In the genomic region with DNA sequence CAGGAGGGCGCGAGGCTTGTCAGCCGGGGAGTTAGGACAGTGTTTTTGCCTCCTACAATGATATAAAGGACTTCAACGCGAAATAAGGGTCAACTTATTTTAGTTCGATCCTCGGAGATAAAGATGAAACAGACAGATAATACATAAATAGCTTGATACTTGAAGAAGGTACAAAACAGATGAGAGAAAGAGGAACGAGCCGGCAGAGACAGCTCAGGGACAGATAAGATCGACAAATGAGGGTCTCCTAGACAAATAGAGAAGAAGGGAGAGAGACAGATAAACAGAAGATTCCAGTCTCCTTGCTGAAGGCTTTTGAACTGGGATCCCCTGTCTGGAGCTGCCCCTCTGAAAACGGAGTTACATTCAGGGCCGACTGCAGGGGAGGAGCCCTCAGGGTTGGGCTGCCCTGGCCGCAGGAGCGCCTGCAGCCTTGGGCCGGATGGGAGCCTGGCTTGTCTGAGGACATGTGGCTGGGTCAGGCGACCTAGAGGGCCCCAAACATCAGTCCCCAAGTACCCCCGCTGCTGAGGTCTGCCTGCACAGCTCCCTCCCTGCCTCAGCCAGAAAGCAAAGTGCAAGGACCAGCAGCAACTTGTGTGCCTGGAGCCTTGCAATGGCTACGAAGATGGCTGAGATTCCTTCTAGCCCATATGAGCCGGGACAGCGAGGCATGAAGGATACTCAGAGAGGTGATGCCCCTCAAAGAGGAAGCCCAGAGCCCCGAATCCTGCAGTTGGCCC, we compare ENCODE assay signal across 14 cellular contexts. TPM values are rescaled to one million over a fixed set of nuclear protein-coding genes. Genes with fewer than 3 reads are reported as not detected.
DNase-seq lines count a peak whose midpoint lies in the region; TF ChIP-seq lines count a peak whose summit lies in the region.
"Had no signal": no experiment of that assay in that cellular context is flagged by ENCODE, and none has a peak within 500 bp of the region (broad histone marks: within the 10 kb centered on the region; RNA-seq: fewer than 3 reads in every experiment).

No MANE protein-coding gene starts in this region.

- no peak overlapping the region for H2BK20ac ChIP-seq in H9 (ENCODE audit: low read depth, low read length, poor library complexity, severe bottlenecking)

- no peak overlapping the region for H3K9ac ChIP-seq in H9 (ENCODE audit: extremely low read depth, insufficient read length, low read length)

- H2BK15ac ChIP-seq in H9 (ENCODE audit: low read depth, low read length), result no peak overlapping the region

- H3K23ac ChIP-seq in H9 (ENCODE audit: insufficient read length, low read depth, low read length), result no peak overlapping the region

- no peak overlapping the region for H2BK5ac ChIP-seq in H9 (ENCODE audit: insufficient read length, low read length)

- H4K91ac ChIP-seq in H9 (ENCODE audit: insufficient read length, low read depth, low read length), result no peak overlapping the region

- H3K9me3 Mint-ChIP-seq in H9, result peaks cover 6 to 8% of the 10 kb centered on the region in 2 experiments; a peak in 4 of 5 replicates
- peaks cover 2% of the 10 kb centered on the region for H3K9me3 Mint-ChIP-seq in nephron

- H4K5ac ChIP-seq in H9 (ENCODE audit: insufficient read length, low read depth, low read length), result no peak overlapping the region

- no peak overlapping the region for H3K18ac ChIP-seq in H9 (ENCODE audit: insufficient read length, low read depth, low read length)

- H3K27ac ChIP-seq in H9 (ENCODE audit: insufficient read length, low read depth, low read length), result no peak overlapping the region
- H3K27ac ChIP-seq: 22Rv1, left lung had no signal

- no peak overlapping the region for H3K27ac Mint-ChIP-seq in H9
- H3K27ac Mint-ChIP-seq in nephron, result no peak overlapping the region
- H3K27ac Mint-ChIP-seq: HFFc6 had no signal

- DNase-seq in DMS 273 (lab: John Stamatoyannopoulos, UW; ENCODE audit: unreplicated experiment) (peak; percentile 37), DMS 273 treated with DMSO at 0.1 percent for 48 hours (lab: John Stamatoyannopoulos, UW) (no peak), H9 (no peak), NCI-H1092 (lab: John Stamatoyannopoulos, UW) (no peak)
- DNase-seq in activated T-cell treated with anti-CD3 and anti-CD28 coated beads, Interleukin-2, amount 50 U/mL, for 48 hours, result peak; percentile 31 to 34
- DNase-seq in activated CD4-positive, CD25-positive, alpha-beta regulatory T cell (lab: John Stamatoyannopoulos, UW), result no peak
- no peak for DNase-seq in stimulated activated CD4-positive, alpha-beta T cell treated with anti-CD3 and anti-CD28 coated beads, Interleukin-15, amount 100 ng/mL, for 24 hours
- DNase-seq: caudate nucleus, GF-D8, HFFc6 had no signal

- no peak for TF ChIP-seq CTCF in H9 (conservative IDR thresholded peaks at IDR 0.05)
- TF ChIP-seq CTCF in nephron (IDR thresholded peaks at IDR 0.05; ENCODE audit: unreplicated experiment in 3 of 3), result no peak

- peak overlapping the region; percentile 23 for H3K4me2 ChIP-seq in H9 (ENCODE audit: insufficient read depth, insufficient read length, low read length)

- peaks cover 3% of the 10 kb centered on the region for H4K20me1 ChIP-seq in H9 (ENCODE audit: control insufficient read depth, insufficient read depth, insufficient read length)

- H4K8ac ChIP-seq in H9 (replicated peaks; ENCODE audit: insufficient read length, low read depth, low read length), result no peak overlapping the region

- no peaks in the 10 kb centered on the region for H3K23me2 ChIP-seq in H9 (ENCODE audit: insufficient read length, low read depth, low read length, poor library complexity, severe bottlenecking)

- no CpG with 5 or more reads among the region's 21 CpGs for WGBS in H9 (ENCODE audit: extremely low coverage, insufficient read length, low lambda C conversion rate)

- H2AFZ ChIP-seq in H9 (ENCODE audit: low read length), result no peak overlapping the region

- H2BK120ac ChIP-seq in H9 (ENCODE audit: low read depth, low read length, poor library complexity, severe bottlenecking), result no peak overlapping the region

- H3K27me3 ChIP-seq in H9 (ENCODE audit: insufficient read depth, low read length), result peaks cover 93% of the 10 kb centered on the region

- no peak overlapping the region for H2BK12ac ChIP-seq in H9 (ENCODE audit: insufficient read length, low read depth, low read length)

- H3K56ac ChIP-seq in H9 (ENCODE audit: insufficient read length, low read depth, low read length), result no peak overlapping the region

- H3K4me1 Mint-ChIP-seq in H9 (peaks cover 32 to 62% of the 10 kb centered on the region in 2 experiments), nephron (peaks cover 39% of the 10 kb centered on the region)

- H3K9me3 ChIP-seq in H9 (ENCODE audit: control insufficient read depth, low read depth, low read length), result no peaks in the 10 kb centered on the region
- H3K9me3 ChIP-seq: left lung had no signal

- H3K27me3 Mint-ChIP-seq in H9 (ENCODE audit: low read depth) (peaks cover 92% of the 10 kb centered on the region), nephron (ENCODE audit: low read depth) (peaks cover 85% of the 10 kb centered on the region)

- H3K4me3 Mint-ChIP-seq in H9 (peak overlapping the region; percentile 71 to 88), nephron (peak overlapping the region; percentile 77 to 83 (median 81))
- H3K4me3 Mint-ChIP-seq: HFFc6 had no signal

- H3T11ph ChIP-seq in H9 (ENCODE audit: low read length), result no peak overlapping the region

- H3K4me1 ChIP-seq in H9 (ENCODE audit: insufficient read depth, low read length), result 0 out of 2 replicates have a peak, but pooled peaks cover 2% of the 10 kb centered on the region

- H2AK5ac ChIP-seq in H9 (ENCODE audit: insufficient read length, low read length), result no peak overlapping the region

- no peaks in the 10 kb centered on the region for H3K79me1 ChIP-seq in H9 (ENCODE audit: insufficient read depth, low read depth, low read length, poor library complexity, severe bottlenecking)

- H3K4ac ChIP-seq in H9 (ENCODE audit: low read depth, low read length), result no peak overlapping the region

- H3K36me3 Mint-ChIP-seq in H9 (ENCODE audit: insufficient read depth in 1 of 3, low read depth in 3 of 3), result peaks cover 0 to 1% (median 0%) of the 10 kb centered on the region in 3 experiments; a peak in 3 of 7 replicates
- no peaks in the 10 kb centered on the region for H3K36me3 Mint-ChIP-seq in nephron (ENCODE audit: low read depth)

- no peaks in the 10 kb centered on the region for H3K79me2 ChIP-seq in H9 (ENCODE audit: insufficient read depth, low read length)

- H3K14ac ChIP-seq in H9 (ENCODE audit: insufficient read depth, low read length), result no peak overlapping the region

RNA-seq across cellular contexts. Expression of gene SKOR1, which starts 1.0 kb away (rescaled TPM):
- total RNA-seq in H9 (2021), result 0.13 TPM in 2 replicates
- total RNA-seq: fibroblast of villous mesenchyme had no signal

RNA-seq across cellular contexts. Expression of gene RNU6-1, which starts 15.5 kb away (rescaled TPM):
- total RNA-seq in H9 (2021), result not detected in 2 replicates
- total RNA-seq: fibroblast of villous mesenchyme, HFFc6, left lung had no signal

Comparison
In these comparisons a context has a peak if more than half of its experiments do, and no peak if none do; other contexts are left out.
1. DNase-seq: peak in DMS 273 (single experiment) and activated T-cell treated with anti-CD3 and anti-CD28 coated beads, Interleukin-2, amount 50 U/mL, for 48 hours (2 of 2); none in DMS 273 treated with DMSO at 0.1 percent for 48 hours (single experiment), H9 (single experiment), activated CD4-positive, CD25-positive, alpha-beta regulatory T cell (0 of 4), stimulated activated CD4-positive, alpha-beta T cell treated with anti-CD3 and anti-CD28 coated beads, Interleukin-15, amount 100 ng/mL, for 24 hours (single experiment) and NCI-H1092 (single experiment).